ENCODE assay signal across 8 cellular contexts in the genomic region with DNA sequence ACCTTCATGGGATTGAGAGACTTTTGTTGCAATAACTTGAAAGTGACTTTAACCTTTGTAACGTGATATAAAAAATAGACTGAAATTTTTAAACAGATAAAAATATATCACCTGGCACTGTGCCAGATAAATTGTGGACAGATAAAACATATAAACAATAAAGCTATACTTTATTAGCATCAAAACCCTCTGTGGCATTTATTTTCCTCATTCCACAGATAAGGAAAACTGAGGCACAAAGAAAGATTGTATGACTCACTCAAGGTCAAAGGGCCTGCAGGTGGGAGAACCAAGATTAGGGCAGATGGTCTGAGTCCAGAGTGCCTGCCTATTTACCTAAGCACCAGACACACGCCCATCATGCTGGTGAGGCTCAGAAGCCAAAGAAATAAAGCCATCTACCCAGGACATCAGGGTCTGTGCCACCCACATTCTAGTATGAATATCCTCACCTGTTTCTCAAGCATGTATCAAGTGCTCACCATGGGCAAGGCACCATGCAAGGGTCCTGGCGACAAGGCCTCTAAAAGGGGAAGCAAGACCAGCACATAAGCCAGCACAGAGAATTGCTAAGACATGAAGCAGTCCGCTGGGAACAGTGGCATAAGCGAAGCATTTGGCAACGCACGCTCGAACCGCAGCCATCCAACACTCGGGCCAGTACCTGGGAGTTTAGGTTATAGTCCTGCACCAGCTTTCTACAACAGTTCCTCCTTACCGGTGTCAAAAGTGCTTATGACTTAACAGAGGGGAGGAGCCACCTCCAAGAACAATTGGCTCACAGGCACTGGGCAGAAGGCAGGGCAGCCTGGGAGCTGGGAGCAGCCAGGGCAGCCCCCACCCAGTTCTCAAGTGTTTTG. TPM values are rescaled to one million over a fixed set of nuclear protein-coding genes. Genes with fewer than 3 reads are reported as not detected.
DNase-seq lines count a peak whose midpoint lies in the region; ATAC-seq and TF ChIP-seq lines count a peak whose summit lies in the region.

No MANE protein-coding gene starts in this region.

- POLR2A ChIA-PET in Panc1 (lab: Charles Lee) (interaction anchor here (0.5 kb wide), 1 partner anchor 102 kb away, joined by 3 read pairs; no protein-coding TSS in a partner anchor), HEK293T (lab: Yijun Ruan, JAX) (interaction anchor here (0.7 kb wide), 1 partner anchor 112 kb away, joined by 3 read pairs; the partner anchor contains the start of gene TXN2)

- TF ChIP-seq CTCF in Panc1 (IDR thresholded peaks at IDR 0.05) = no peak
- TF ChIP-seq CTCF in mucosa of descending colon (IDR thresholded peaks at IDR 0.05) = no peak
- no peak for TF ChIP-seq CTCF in vagina (IDR thresholded peaks at IDR 0.05)

- peaks cover 92% of the 10 kb centered on the region for H3K4me1 ChIP-seq in Panc1 (ENCODE audit: control insufficient read depth, insufficient read depth, low read length)
- peaks cover 96% of the 10 kb centered on the region for H3K4me1 ChIP-seq in mucosa of descending colon (ENCODE audit: low read depth)
- H3K4me1 ChIP-seq in vagina = peaks cover 100% of the 10 kb centered on the region

- H3K27me3 ChIP-seq in Panc1 (ENCODE audit: control insufficient read depth, insufficient read depth, low read length) (no peaks in the 10 kb centered on the region), vagina (no peaks in the 10 kb centered on the region)

- H3K36me3 ChIP-seq in Panc1 (ENCODE audit: control insufficient read depth, insufficient read depth, low read length) (no peaks in the 10 kb centered on the region), mucosa of descending colon (ENCODE audit: low read depth) (no peaks in the 10 kb centered on the region), vagina (no peaks in the 10 kb centered on the region)

- CTCF ChIA-PET in Panc1 (lab: Charles Lee) (interaction anchor here (0.9 kb wide), 1 partner anchor 116 kb away, joined by 3 read pairs; no protein-coding TSS in a partner anchor), HEK293T (lab: Yijun Ruan, JAX) (interaction anchor here (0.5 kb wide), 1 partner anchor 1011 kb away, joined by 4 read pairs; no protein-coding TSS in a partner anchor)

- intact Hi-C loops in Right ventricle myocardium inferior (cut with DNase I) (loop anchor here (2.0 kb wide), 1 partner anchor 17 kb away; the partner anchor contains the start of gene MYH9), cardiac septum (cut with DNase I) (loop anchor here (5.0 kb wide), 1 partner anchor 43 kb away; no protein-coding TSS in a partner anchor), Panc1 (cut with micrococcal nuclease; ENCODE audit: unreplicated experiment) (no loop called here), mucosa of descending colon (cut with DNase I, micrococcal nuclease) (no loop called here), vagina (cut with DNase I) (loop anchor here (5.0 kb wide), 1 partner anchor 38 kb away; no protein-coding TSS in a partner anchor)

- H3K9me3 ChIP-seq in Panc1 (ENCODE audit: control insufficient read depth, insufficient read depth, low read depth, low read length) (no peaks in the 10 kb centered on the region), mucosa of descending colon (no peaks in the 10 kb centered on the region), vagina (no peaks in the 10 kb centered on the region)

- no TSS peak for BruUV-seq in Panc1 (replicated peaks; lab: Mats Ljungman, UMichigan)

- no peak for TF ChIP-seq POLR2A in vagina (IDR thresholded peaks at IDR 0.05)

- DNase-seq in Right ventricle myocardium inferior (ENCODE audit: missing footprints) (peak; percentile 70), cardiac septum (ENCODE audit: low spot score) (no peak), Panc1 (ENCODE audit: low read depth, low spot score) (no peak), mucosa of descending colon (peak; percentile 77 to 81 (median 79)), vagina (ENCODE audit: extremely low spot score in 2 of 2) (no peak), mesenteric fat pad (ENCODE audit: low spot score) (no peak), HEK293T (ENCODE audit: extremely low spot score) (no peak)

- H3K27ac ChIP-seq in Panc1 (ENCODE audit: low read length) (peak overlapping the region; percentile 97), cingulate gyrus (ENCODE audit: low read depth, low read length) (peak overlapping the region; percentile 69), vagina (peak overlapping the region; percentile 93)

- in situ Hi-C loops in Panc1 (cut with HindIII; ENCODE audit: low pct_unique_long_range_greater_than_20kb, low sequenced_read_pairs) = no loop called here

- H3K4me3 ChIP-seq in Panc1 (ENCODE audit: low read depth in 2 of 2, low read length in 2 of 2) = peak overlapping the region; percentile 7 to 35; a peak in 2 of 4 replicates
- no peak overlapping the region for H3K4me3 ChIP-seq in mucosa of descending colon
- peak overlapping the region; percentile 10 to 32 for H3K4me3 ChIP-seq in vagina

- ATAC-seq in Right ventricle myocardium inferior = peak; percentile 57
- peak; percentile 29 for ATAC-seq in Panc1
- peak; percentile 78 for ATAC-seq in mucosa of descending colon

TF ChIP-seq in HEK293T, 16 proteins besides CTCF, POLR2A, EP300 and RAD21:
- TF ChIP-seq ELF4 (IDR thresholded peaks at IDR 0.05) = no peak
- no peak for TF ChIP-seq SUZ12 (IDR thresholded peaks at IDR 0.05)
- no peak for TF ChIP-seq ARNT (IDR thresholded peaks at IDR 0.05)
- no peak for TF ChIP-seq ZNF384 (IDR thresholded peaks at IDR 0.05)
- no peak for TF ChIP-seq BHLHE40 (IDR thresholded peaks at IDR 0.05; ENCODE audit: borderline replicate concordance)
- TF ChIP-seq SP1 (IDR thresholded peaks at IDR 0.05) = no peak
- no peak for TF ChIP-seq L3MBTL2 (conservative IDR thresholded peaks at IDR 0.05)
- TF ChIP-seq, protein P1, sequence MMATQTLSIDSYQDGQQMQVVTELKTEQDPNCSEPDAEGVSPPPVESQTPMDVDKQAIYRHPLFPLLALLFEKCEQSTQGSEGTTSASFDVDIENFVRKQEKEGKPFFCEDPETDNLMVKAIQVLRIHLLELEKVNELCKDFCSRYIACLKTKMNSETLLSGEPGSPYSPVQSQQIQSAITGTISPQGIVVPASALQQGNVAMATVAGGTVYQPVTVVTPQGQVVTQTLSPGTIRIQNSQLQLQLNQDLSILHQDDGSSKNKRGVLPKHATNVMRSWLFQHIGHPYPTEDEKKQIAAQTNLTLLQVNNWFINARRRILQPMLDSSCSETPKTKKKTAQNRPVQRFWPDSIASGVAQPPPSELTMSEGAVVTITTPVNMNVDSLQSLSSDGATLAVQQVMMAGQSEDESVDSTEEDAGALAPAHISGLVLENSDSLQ (IDR thresholded peaks at IDR 0.05) = no peak
- TF ChIP-seq FOXK2 (IDR thresholded peaks at IDR 0.05) = no peak
- TF ChIP-seq LEF1 (IDR thresholded peaks at IDR 0.05; ENCODE audit: borderline replicate concordance) = no peak
- no peak for TF ChIP-seq NFRKB (IDR thresholded peaks at IDR 0.05)
- TF ChIP-seq CTBP1 (IDR thresholded peaks at IDR 0.05; ENCODE audit: borderline replicate concordance) = no peak
- TF ChIP-seq FOXM1 (IDR thresholded peaks at IDR 0.05; ENCODE audit: borderline replicate concordance) = no peak
- no peak for TF ChIP-seq FOXA1 (IDR thresholded peaks at IDR 0.05)
- TF ChIP-seq HDGF (IDR thresholded peaks at IDR 0.05; ENCODE audit: borderline replicate concordance) = no peak
- TF ChIP-seq TARDBP (IDR thresholded peaks at IDR 0.05) = no peak

RNA-seq across cellular contexts. Expression of gene MYH9, which starts 17.6 kb away (rescaled TPM):
- total RNA-seq in Right ventricle myocardium inferior (180 TPM), cardiac septum (282 TPM), Panc1 (2021; ENCODE audit: unreplicated experiment) (788 TPM), mucosa of descending colon (100 to 1,000 TPM; 501 to 831 (median 599) TPM), vagina (333 TPM), mesenteric fat pad (673 TPM)
- polyA plus RNA-seq in Panc1 (2012; ENCODE audit: insufficient read length) = 1,068 TPM

Comparison
In these comparisons a context has a peak if more than half of its experiments do, and no peak if none do; other contexts are left out.
1. DNase-seq: peak in Right ventricle myocardium inferior (single experiment) and mucosa of descending colon (3 of 3); none in cardiac septum (single experiment), Panc1 (single experiment), vagina (0 of 2), mesenteric fat pad (single experiment) and HEK293T (single experiment).
2. intact Hi-C loops: an anchor here in Right ventricle myocardium inferior (2.0 kb wide), cardiac septum (5.0 kb wide) and vagina (5.0 kb wide); none called in Panc1 and mucosa of descending colon.
3. Peak in every context shown above with its lines, with median percentiles within 50 percentile points of each other: ATAC-seq and H3K27ac ChIP-seq.